In the genomic region with DNA sequence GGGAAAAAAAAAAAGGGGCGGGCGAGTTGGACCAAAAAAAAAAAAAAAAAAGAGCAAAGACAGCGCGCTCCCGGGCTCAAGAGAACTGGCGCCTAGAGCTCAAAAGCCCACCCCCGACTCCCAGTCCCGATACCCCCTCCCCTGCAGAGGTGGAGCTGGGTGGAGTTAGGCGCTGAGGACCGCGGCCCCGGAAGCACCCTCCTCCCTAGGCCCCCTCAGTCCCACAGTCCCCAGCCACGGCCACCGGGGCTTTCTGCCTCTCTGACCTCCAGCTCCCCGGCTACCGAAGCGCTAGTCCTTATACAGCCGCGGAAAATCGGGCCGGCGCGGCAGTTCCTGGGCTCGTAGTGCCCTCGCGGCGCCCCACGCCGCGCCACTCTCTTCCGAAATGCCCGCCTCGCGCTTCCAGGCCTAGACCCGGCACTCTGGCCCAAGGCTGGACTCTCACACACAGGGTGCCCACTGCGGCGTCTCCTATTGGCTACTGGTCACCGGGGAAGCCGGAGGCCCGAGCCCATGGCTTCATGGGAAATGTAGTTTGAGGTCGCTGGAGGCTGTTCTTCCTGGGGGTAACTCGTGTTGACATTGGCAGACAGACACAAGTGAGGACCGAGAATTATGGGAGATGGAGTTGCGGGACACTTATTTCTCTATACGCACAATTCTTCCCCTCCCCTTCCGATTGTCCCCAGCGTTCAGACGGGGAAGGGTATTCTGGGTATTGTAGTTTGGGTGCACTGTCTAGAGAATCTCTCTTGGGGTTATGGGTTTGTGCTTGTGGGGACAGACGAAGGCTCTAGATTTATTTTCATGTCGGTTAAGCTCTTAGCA, we compare ENCODE assay signal across 1 cellular context.
TF ChIP-seq lines count a peak whose summit lies in the region.

Gene ENOX2 (minus strand): TSS at position 427 of the 831 bp plus-strand sequence. CDS start 199,993 bp downstream, outside the sequence.

TF ChIP-seq in HEK293, 187 proteins besides CTCF, POLR2A, EP300 and RAD21 (continued from another document and continues in another):
- TF ChIP-seq, protein P1, sequence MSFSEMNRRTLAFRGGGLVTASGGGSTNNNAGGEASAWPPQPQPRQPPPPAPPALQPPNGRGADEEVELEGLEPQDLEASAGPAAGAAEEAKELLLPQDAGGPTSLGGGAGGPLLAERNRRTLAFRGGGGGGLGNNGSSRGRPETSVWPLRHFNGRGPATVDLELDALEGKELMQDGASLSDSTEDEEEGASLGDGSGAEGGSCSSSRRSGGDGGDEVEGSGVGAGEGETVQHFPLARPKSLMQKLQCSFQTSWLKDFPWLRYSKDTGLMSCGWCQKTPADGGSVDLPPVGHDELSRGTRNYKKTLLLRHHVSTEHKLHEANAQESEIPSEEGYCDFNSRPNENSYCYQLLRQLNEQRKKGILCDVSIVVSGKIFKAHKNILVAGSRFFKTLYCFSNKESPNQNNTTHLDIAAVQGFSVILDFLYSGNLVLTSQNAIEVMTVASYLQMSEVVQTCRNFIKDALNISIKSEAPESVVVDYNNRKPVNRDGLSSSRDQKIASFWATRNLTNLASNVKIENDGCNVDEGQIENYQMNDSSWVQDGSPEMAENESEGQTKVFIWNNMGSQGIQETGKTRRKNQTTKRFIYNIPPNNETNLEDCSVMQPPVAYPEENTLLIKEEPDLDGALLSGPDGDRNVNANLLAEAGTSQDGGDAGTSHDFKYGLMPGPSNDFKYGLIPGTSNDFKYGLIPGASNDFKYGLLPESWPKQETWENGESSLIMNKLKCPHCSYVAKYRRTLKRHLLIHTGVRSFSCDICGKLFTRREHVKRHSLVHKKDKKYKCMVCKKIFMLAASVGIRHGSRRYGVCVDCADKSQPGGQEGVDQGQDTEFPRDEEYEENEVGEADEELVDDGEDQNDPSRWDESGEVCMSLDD (tag by site-specific recombination; IDR thresholded peaks at IDR 0.05): peak; percentile 61; the same call in 1 of the 2 replicates
- TF ChIP-seq ZBTB48 (tag by site-specific recombination; IDR thresholded peaks at IDR 0.05) (peak; percentile 80; the same call in 1 of the 2 replicates), ZNF660 (tag by site-specific recombination; IDR thresholded peaks at IDR 0.05) (peak; percentile 74), ZNF530 (tag by site-specific recombination; IDR thresholded peaks at IDR 0.05; ENCODE audit: low read depth) (no peak), ZNF211 (tag by site-specific recombination; IDR thresholded peaks at IDR 0.05; ENCODE audit: low read depth) (no peak), ZNF76 (tag by site-specific recombination; IDR thresholded peaks at IDR 0.05; ENCODE audit: borderline replicate concordance, low read depth) (peak; percentile 97), ZFP41 (tag by site-specific recombination; IDR thresholded peaks at IDR 0.05; ENCODE audit: borderline replicate concordance) (no peak), ZNF184 (tag by site-specific recombination; IDR thresholded peaks at IDR 0.05) (no peak), KLF9 (tag by site-specific recombination; IDR thresholded peaks at IDR 0.05; ENCODE audit: low read depth) (peak; percentile 56; the same call in 1 of the 2 replicates), PRDM4 (tag by site-specific recombination; IDR thresholded peaks at IDR 0.05) (no peak; the same call in 1 of the 2 replicates), ZNF629 (tag by site-specific recombination; IDR thresholded peaks at IDR 0.05) (peak; percentile 45; the same call in 1 of the 2 replicates), ZXDB (tag by site-specific recombination; IDR thresholded peaks at IDR 0.05) (peak; percentile 90), GLI4 (tag by site-specific recombination; IDR thresholded peaks at IDR 0.05) (0 out of 2 replicates have a peak, but pooled peaks have one; percentile 50), ZNF548 (tag by site-specific recombination; IDR thresholded peaks at IDR 0.05) (no peak), ZIC2 (tag by site-specific recombination; IDR thresholded peaks at IDR 0.05) (peak; percentile 37), YY2 (tag by site-specific recombination; IDR thresholded peaks at IDR 0.05) (no peak), ZNF23 (tag by site-specific recombination; IDR thresholded peaks at IDR 0.05; ENCODE audit: borderline replicate concordance) (no peak), ZSCAN16 (tag by site-specific recombination; IDR thresholded peaks at IDR 0.05) (no peak; the same call in 1 of the 2 replicates), ZNF626 (tag by site-specific recombination; IDR thresholded peaks at IDR 0.05) (no peak), ZNF549 (tag by site-specific recombination; IDR thresholded peaks at IDR 0.05) (no peak), GFI1B (tag by site-specific recombination; IDR thresholded peaks at IDR 0.05) (no peak), ZNF404 (tag by site-specific recombination; IDR thresholded peaks at IDR 0.05) (no peak), ZNF155 (tag by site-specific recombination; IDR thresholded peaks at IDR 0.05) (no peak), MYNN (tag by site-specific recombination; IDR thresholded peaks at IDR 0.05; ENCODE audit: borderline replicate concordance) (no peak), PRDM1 (tag by site-specific recombination; IDR thresholded peaks at IDR 0.05) (no peak), ZNF114 (tag by site-specific recombination; IDR thresholded peaks at IDR 0.05) (no peak), SCRT1 (tag by site-specific recombination; IDR thresholded peaks at IDR 0.05; ENCODE audit: borderline replicate concordance) (no peak), ZNF544 (tag by site-specific recombination; IDR thresholded peaks at IDR 0.05) (no peak), OVOL3 (tag by site-specific recombination; IDR thresholded peaks at IDR 0.05) (peak; percentile 64), ZNF133 (tag by site-specific recombination; IDR thresholded peaks at IDR 0.05) (no peak), ZNF146 (tag by site-specific recombination; IDR thresholded peaks at IDR 0.05) (no peak), ZNF350 (tag by site-specific recombination; IDR thresholded peaks at IDR 0.05) (no peak), ZNF837 (tag by site-specific recombination; IDR thresholded peaks at IDR 0.05) (no peak), WT1 (tag by site-specific recombination; IDR thresholded peaks at IDR 0.05) (no peak), ZNF394 (tag by site-specific recombination; IDR thresholded peaks at IDR 0.05; ENCODE audit: borderline replicate concordance) (peak; percentile 15; the same call in 1 of the 2 replicates), ZNF132 (tag by site-specific recombination; IDR thresholded peaks at IDR 0.05; ENCODE audit: borderline replicate concordance) (no peak), KLF17 (tag by site-specific recombination; IDR thresholded peaks at IDR 0.05) (peak; percentile 77), ZNF48 (tag by site-specific recombination; IDR thresholded peaks at IDR 0.05) (no peak), ZNF292 (tag by site-specific recombination; IDR thresholded peaks at IDR 0.05; ENCODE audit: borderline replicate concordance, low read depth) (no peak), ZNF335 (tag by site-specific recombination; conservative IDR thresholded peaks at IDR 0.05) (peak; percentile 98), ZNF426 (tag by site-specific recombination; IDR thresholded peaks at IDR 0.05) (no peak), IKZF3 (tag by site-specific recombination; IDR thresholded peaks at IDR 0.05) (no peak), ZNF248 (tag by site-specific recombination; IDR thresholded peaks at IDR 0.05) (no peak), ZNF140 (tag by site-specific recombination; IDR thresholded peaks at IDR 0.05) (no peak), ZBTB17 (tag by site-specific recombination; IDR thresholded peaks at IDR 0.05) (peak; percentile 95), ZNF16 (tag by site-specific recombination; IDR thresholded peaks at IDR 0.05; ENCODE audit: low read depth) (no peak), ZNF560 (tag by site-specific recombination; IDR thresholded peaks at IDR 0.05; ENCODE audit: borderline replicate concordance) (no peak), SP2 (tag by site-specific recombination; IDR thresholded peaks at IDR 0.05) (peak; percentile 84), ZNF704 (tag by site-specific recombination; IDR thresholded peaks at IDR 0.05) (no peak), ZNF202 (tag by site-specific recombination; IDR thresholded peaks at IDR 0.05; ENCODE audit: borderline replicate concordance) (no peak)
- TF ChIP-seq, protein P2, sequence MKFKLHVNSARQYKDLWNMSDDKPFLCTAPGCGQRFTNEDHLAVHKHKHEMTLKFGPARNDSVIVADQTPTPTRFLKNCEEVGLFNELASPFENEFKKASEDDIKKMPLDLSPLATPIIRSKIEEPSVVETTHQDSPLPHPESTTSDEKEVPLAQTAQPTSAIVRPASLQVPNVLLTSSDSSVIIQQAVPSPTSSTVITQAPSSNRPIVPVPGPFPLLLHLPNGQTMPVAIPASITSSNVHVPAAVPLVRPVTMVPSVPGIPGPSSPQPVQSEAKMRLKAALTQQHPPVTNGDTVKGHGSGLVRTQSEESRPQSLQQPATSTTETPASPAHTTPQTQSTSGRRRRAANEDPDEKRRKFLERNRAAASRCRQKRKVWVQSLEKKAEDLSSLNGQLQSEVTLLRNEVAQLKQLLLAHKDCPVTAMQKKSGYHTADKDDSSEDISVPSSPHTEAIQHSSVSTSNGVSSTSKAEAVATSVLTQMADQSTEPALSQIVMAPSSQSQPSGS (tag by site-specific recombination; IDR thresholded peaks at IDR 0.05; ENCODE audit: low read depth): no peak
- TF ChIP-seq, protein P3, sequence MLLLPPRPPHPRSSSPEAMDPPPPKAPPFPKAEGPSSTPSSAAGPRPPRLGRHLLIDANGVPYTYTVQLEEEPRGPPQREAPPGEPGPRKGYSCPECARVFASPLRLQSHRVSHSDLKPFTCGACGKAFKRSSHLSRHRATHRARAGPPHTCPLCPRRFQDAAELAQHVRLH (tag by site-specific recombination; IDR thresholded peaks at IDR 0.05): 0 out of 2 replicates have a peak, but pooled peaks have one; percentile 24
- TF ChIP-seq, protein P4, sequence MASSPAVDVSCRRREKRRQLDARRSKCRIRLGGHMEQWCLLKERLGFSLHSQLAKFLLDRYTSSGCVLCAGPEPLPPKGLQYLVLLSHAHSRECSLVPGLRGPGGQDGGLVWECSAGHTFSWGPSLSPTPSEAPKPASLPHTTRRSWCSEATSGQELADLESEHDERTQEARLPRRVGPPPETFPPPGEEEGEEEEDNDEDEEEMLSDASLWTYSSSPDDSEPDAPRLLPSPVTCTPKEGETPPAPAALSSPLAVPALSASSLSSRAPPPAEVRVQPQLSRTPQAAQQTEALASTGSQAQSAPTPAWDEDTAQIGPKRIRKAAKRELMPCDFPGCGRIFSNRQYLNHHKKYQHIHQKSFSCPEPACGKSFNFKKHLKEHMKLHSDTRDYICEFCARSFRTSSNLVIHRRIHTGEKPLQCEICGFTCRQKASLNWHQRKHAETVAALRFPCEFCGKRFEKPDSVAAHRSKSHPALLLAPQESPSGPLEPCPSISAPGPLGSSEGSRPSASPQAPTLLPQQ (tag by site-specific recombination; IDR thresholded peaks at IDR 0.05): peak; percentile 69
- TF ChIP-seq, protein P5, sequence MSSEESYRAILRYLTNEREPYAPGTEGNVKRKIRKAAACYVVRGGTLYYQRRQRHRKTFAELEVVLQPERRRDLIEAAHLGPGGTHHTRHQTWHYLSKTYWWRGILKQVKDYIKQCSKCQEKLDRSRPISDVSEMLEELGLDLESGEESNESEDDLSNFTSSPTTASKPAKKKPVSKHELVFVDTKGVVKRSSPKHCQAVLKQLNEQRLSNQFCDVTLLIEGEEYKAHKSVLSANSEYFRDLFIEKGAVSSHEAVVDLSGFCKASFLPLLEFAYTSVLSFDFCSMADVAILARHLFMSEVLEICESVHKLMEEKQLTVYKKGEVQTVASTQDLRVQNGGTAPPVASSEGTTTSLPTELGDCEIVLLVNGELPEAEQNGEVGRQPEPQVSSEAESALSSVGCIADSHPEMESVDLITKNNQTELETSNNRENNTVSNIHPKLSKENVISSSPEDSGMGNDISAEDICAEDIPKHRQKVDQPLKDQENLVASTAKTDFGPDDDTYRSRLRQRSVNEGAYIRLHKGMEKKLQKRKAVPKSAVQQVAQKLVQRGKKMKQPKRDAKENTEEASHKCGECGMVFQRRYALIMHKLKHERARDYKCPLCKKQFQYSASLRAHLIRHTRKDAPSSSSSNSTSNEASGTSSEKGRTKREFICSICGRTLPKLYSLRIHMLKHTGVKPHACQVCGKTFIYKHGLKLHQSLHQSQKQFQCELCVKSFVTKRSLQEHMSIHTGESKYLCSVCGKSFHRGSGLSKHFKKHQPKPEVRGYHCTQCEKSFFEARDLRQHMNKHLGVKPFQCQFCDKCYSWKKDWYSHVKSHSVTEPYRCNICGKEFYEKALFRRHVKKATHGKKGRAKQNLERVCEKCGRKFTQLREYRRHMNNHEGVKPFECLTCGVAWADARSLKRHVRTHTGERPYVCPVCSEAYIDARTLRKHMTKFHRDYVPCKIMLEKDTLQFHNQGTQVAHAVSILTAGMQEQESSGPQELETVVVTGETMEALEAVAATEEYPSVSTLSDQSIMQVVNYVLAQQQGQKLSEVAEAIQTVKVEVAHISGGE (tag by site-specific recombination; conservative IDR thresholded peaks at IDR 0.05; ENCODE audit: low read depth): peak; percentile 96
